Comparison of ENCODE assay signal across 3 cellular contexts in the genomic region with DNA sequence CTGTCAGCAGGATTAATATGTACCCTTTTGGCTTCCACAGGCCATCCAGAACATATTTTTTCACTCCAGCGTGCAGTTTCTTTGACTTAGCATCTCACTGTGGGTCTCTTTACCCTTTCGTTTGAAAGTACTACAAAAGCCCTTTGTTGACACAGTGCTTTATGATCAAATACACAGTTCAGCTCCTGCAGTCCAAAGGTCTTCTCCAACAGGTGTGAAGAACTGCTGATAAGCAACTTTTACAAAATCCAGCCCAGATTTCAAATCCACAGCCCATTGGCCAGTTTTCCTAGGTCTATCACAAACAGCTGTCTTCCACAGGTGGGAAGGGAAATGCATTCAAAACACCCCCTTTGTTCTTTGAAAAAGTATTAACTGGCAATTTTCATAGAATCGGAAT.
A peak's percentile ranks its signal among the peaks of the same experiment; 100 is the strongest.
TF ChIP-seq lines count a peak whose summit lies in the region.

No MANE protein-coding gene starts in this region.

TF ChIP-seq in A549, 52 proteins besides CTCF, POLR2A, EP300 and RAD21:
- TF ChIP-seq BCL3 (IDR thresholded peaks at IDR 0.05) (no peak), MAFK (IDR thresholded peaks at IDR 0.05; ENCODE audit: partially characterized antibody) (peak; percentile 88), CBX2 (IDR thresholded peaks at IDR 0.05; ENCODE audit: borderline replicate concordance, low read depth) (no peak), E2F6 (IDR thresholded peaks at IDR 0.05; ENCODE audit: borderline replicate concordance, low read depth) (no peak), HES2 (IDR thresholded peaks at IDR 0.05) (no peak), GATA3 (IDR thresholded peaks at IDR 0.05; ENCODE audit: borderline replicate concordance) (0 out of 2 replicates have a peak, but pooled peaks have one; percentile 13), KDM1A (IDR thresholded peaks at IDR 0.05; ENCODE audit: low read depth) (no peak), CEBPB (IDR thresholded peaks at IDR 0.05) (peak in 1 of 2 experiments; percentile 31; a peak in 1 of 4 replicates), TP53 (CRISPR knock-in tag; IDR thresholded peaks at IDR 0.05) (no peak)

TF ChIP-seq in K562, 482 proteins besides CTCF, POLR2A, EP300 and RAD21:
- TF ChIP-seq FOXP4 (CRISPR knock-in tag; IDR thresholded peaks at IDR 0.05; ENCODE audit: borderline replicate concordance) (no peak), ZZZ3 (IDR thresholded peaks at IDR 0.05) (no peak), SREBF2 (CRISPR knock-in tag; IDR thresholded peaks at IDR 0.05) (no peak), TSHZ1 (CRISPR knock-in tag; IDR thresholded peaks at IDR 0.05) (no peak), HDAC1 (IDR thresholded peaks at IDR 0.05) (no peak), MAFF (IDR thresholded peaks at IDR 0.05; ENCODE audit: low read length) (0 out of 2 replicates have a peak, but pooled peaks have one; percentile 2), THRAP3 (IDR thresholded peaks at IDR 0.05; ENCODE audit: borderline replicate concordance) (no peak), ZNF316 (IDR thresholded peaks at IDR 0.05) (peak; percentile 16; the same call in 1 of the 2 replicates), PCBP1 (IDR thresholded peaks at IDR 0.05; ENCODE audit: low read depth, low read length, poor library complexity, severe bottlenecking) (no peak), CEBPB (tag; IDR thresholded peaks at IDR 0.05) (peak; percentile 2; the same call in 1 of the 2 replicates), RNF2 (IDR thresholded peaks at IDR 0.05) (no peak), STAT5B (CRISPR knock-in tag; IDR thresholded peaks at IDR 0.05) (no peak), TFAM (CRISPR knock-in tag; conservative IDR thresholded peaks at IDR 0.05) (no peak), MAFG (tag; conservative IDR thresholded peaks at IDR 0.05) (0 out of 2 replicates have a peak, but pooled peaks have one; percentile 12), PHF8 (IDR thresholded peaks at IDR 0.05; ENCODE audit: borderline replicate concordance, low read length) (no peak), SRSF9 (IDR thresholded peaks at IDR 0.05; ENCODE audit: borderline replicate concordance, low read depth, low read length) (no peak), ARID2 (IDR thresholded peaks at IDR 0.05) (no peak), C11orf30 (IDR thresholded peaks at IDR 0.05; ENCODE audit: low read depth) (0 out of 2 replicates have a peak, but pooled peaks have one; percentile 22)
TF ChIP-seq in K562: peak in this region for 5.

TF ChIP-seq in HEK293T, 16 proteins besides CTCF, POLR2A, EP300 and RAD21:
- TF ChIP-seq HDGF (IDR thresholded peaks at IDR 0.05; ENCODE audit: borderline replicate concordance) (no peak), FOXM1 (IDR thresholded peaks at IDR 0.05; ENCODE audit: borderline replicate concordance) (no peak), SUZ12 (IDR thresholded peaks at IDR 0.05) (no peak), LEF1 (IDR thresholded peaks at IDR 0.05; ENCODE audit: borderline replicate concordance) (no peak), ZNF384 (IDR thresholded peaks at IDR 0.05) (no peak), L3MBTL2 (conservative IDR thresholded peaks at IDR 0.05) (no peak), SP1 (IDR thresholded peaks at IDR 0.05) (no peak), CTBP1 (IDR thresholded peaks at IDR 0.05; ENCODE audit: borderline replicate concordance) (no peak), FOXA1 (IDR thresholded peaks at IDR 0.05) (no peak), TARDBP (IDR thresholded peaks at IDR 0.05) (no peak), BHLHE40 (IDR thresholded peaks at IDR 0.05; ENCODE audit: borderline replicate concordance) (no peak), ELF4 (IDR thresholded peaks at IDR 0.05) (no peak), ARNT (IDR thresholded peaks at IDR 0.05) (no peak), FOXK2 (IDR thresholded peaks at IDR 0.05) (no peak), NFRKB (IDR thresholded peaks at IDR 0.05) (no peak)
- TF ChIP-seq, protein P1, sequence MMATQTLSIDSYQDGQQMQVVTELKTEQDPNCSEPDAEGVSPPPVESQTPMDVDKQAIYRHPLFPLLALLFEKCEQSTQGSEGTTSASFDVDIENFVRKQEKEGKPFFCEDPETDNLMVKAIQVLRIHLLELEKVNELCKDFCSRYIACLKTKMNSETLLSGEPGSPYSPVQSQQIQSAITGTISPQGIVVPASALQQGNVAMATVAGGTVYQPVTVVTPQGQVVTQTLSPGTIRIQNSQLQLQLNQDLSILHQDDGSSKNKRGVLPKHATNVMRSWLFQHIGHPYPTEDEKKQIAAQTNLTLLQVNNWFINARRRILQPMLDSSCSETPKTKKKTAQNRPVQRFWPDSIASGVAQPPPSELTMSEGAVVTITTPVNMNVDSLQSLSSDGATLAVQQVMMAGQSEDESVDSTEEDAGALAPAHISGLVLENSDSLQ (IDR thresholded peaks at IDR 0.05): no peak
